In the genomic region with DNA sequence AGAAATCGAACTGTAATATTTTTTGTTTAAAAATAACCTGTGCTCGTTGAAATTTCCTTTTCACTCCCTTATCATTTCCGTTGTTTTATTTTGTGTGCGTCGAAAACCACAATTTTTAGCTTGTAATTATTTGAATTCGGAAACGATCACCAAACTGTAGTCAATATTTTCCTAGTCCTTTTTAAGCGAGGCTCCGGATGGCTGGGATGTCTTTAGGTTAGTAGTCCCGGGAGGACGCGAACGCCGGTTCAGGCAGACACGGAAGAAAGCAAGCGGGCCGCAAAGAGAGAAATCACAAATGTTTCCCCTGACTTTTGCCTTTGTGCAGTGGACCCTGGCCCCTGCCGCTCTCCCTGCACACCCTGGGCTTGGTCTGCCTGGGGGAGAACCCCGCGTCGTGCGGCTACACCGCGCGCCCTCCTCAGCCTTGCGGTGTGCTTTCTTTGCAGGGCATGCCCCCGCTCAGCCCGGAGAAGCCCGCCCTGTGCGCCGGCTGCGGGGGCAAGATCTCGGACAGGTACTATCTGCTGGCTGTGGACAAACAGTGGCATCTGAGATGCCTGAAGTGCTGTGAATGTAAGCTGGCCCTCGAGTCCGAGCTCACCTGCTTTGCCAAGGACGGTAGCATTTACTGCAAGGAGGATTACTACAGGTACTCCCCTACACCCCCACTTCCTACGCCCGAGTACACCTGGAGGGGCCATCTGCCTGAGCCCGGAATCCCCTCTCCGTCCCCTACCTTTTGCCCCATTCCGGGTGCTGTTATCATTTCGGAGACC, we compare ENCODE assay signal across 12 cellular contexts. TPM values are rescaled to one million over a fixed set of nuclear protein-coding genes. Genes with fewer than 3 reads are reported as not detected.
A peak's percentile ranks its signal among the peaks of the same experiment; 100 is the strongest.
DNase-seq lines count a peak whose midpoint lies in the region; ATAC-seq and TF ChIP-seq lines count a peak whose summit lies in the region.
"Had no signal": no experiment of that assay in that cellular context is flagged by ENCODE, and none has a peak within 500 bp of the region (broad histone marks: within the 10 kb centered on the region; RNA-seq: fewer than 3 reads in every experiment).

No MANE protein-coding gene starts in this region.

- H2BK12ac ChIP-seq in mesenchymal stem cell (ENCODE audit: low read length in 2 of 2) = no peak overlapping the region

- no peak for ATAC-seq in HG02840 (IDR thresholded peaks at IDR 0.05; ENCODE audit: low FRiP score, unreplicated experiment)

- H3K4me3 ChIP-seq in AG09309 (ENCODE audit: control insufficient read depth, low read depth, low read length) = peak overlapping the region; percentile 92
- H3K4me3 ChIP-seq in mesenchymal stem cell (ENCODE audit: insufficient read depth in 1 of 2, low read depth in 1 of 2, low read length in 2 of 2) = no peak overlapping the region
- no peak overlapping the region for H3K4me3 ChIP-seq in ascending aorta
- H3K4me3 ChIP-seq: vagina had no signal

- TF ChIP-seq CTCF in AG09309 (IDR thresholded peaks at IDR 0.05; ENCODE audit: control insufficient read depth, insufficient read depth, low read depth, low read length, missing control alignments) = no peak
- TF ChIP-seq CTCF in ascending aorta (IDR thresholded peaks at IDR 0.05) = no peak

- DNase-seq in AG09309 (ENCODE audit: low read depth) = no peak
- DNase-seq in EL = peak; percentile 45
- DNase-seq in activated T-cell treated with anti-CD3 and anti-CD28 coated beads, Interleukin-2, amount 50 U/mL, for 48 hours = peak; percentile 45 to 49
- no peak for DNase-seq in mesenchymal stem cell
- DNase-seq in midbrain (lab: John Stamatoyannopoulos, UW) = no peak
- no peak for DNase-seq in NCI-H446 (lab: John Stamatoyannopoulos, UW)
- DNase-seq in ascending aorta (ENCODE audit: low spot score in 2 of 2) = no peak
- DNase-seq: foreskin melanocyte had no signal

- H3K27me3 ChIP-seq in mesenchymal stem cell (ENCODE audit: control insufficient read depth in 1 of 2, insufficient read depth in 1 of 2, low read length in 2 of 2) = peaks cover 84 to 87% of the 10 kb centered on the region in 2 experiments
- H3K27me3 ChIP-seq in ascending aorta = peaks cover 36% of the 10 kb centered on the region

- no peak overlapping the region for H3K9ac ChIP-seq in mesenchymal stem cell (ENCODE audit: low read length)

- H3K4me1 ChIP-seq in mesenchymal stem cell (ENCODE audit: control insufficient read depth, insufficient read depth, low read depth, low read length) = peaks cover 30% of the 10 kb centered on the region
- H3K4me1 ChIP-seq in ascending aorta = peaks cover 4 to 11% of the 10 kb centered on the region in 2 donors

- WGBS in mesenchymal stem cell = 8% methylated on average over 37 of the region's 42 CpGs

- H3K18ac ChIP-seq in mesenchymal stem cell (ENCODE audit: low read depth in 1 of 2, low read length in 2 of 2) = no peak overlapping the region

- H4K91ac ChIP-seq in mesenchymal stem cell (ENCODE audit: low read length) = no peak overlapping the region

- H3K23ac ChIP-seq in mesenchymal stem cell (ENCODE audit: low read length in 2 of 2) = peak overlapping the region in 1 of 2 experiments; percentile 70

- no peak overlapping the region for H3K14ac ChIP-seq in mesenchymal stem cell (ENCODE audit: low read length in 2 of 2)

- no peaks in the 10 kb centered on the region for H3K79me1 ChIP-seq in mesenchymal stem cell (replicated peaks; ENCODE audit: low read length, poor library complexity, severe bottlenecking)

- H2AK5ac ChIP-seq in mesenchymal stem cell (ENCODE audit: low read length, severe bottlenecking) = no peak overlapping the region

- no peak overlapping the region for H3K4ac ChIP-seq in mesenchymal stem cell (ENCODE audit: low read depth in 1 of 2, low read length in 2 of 2)

- H3K27ac ChIP-seq in mesenchymal stem cell (ENCODE audit: low read length, poor library complexity, severe bottlenecking) = no peak overlapping the region
- no peak overlapping the region for H3K27ac ChIP-seq in ascending aorta
- H3K27ac ChIP-seq: Peyer's patch, vagina had no signal

- H2BK5ac ChIP-seq in mesenchymal stem cell (ENCODE audit: low read depth, low read length, poor library complexity, severe bottlenecking) = no peak overlapping the region

- no peak overlapping the region for H4K8ac ChIP-seq in mesenchymal stem cell (ENCODE audit: low read length)

- H3K36me3 ChIP-seq in mesenchymal stem cell (ENCODE audit: control insufficient read depth in 1 of 2, insufficient read depth in 2 of 2, low read depth in 1 of 2, low read length in 2 of 2) (no peaks in the 10 kb centered on the region), ascending aorta (no peaks in the 10 kb centered on the region)
- H3K36me3 ChIP-seq: Peyer's patch, vagina had no signal

- H2AFZ ChIP-seq in mesenchymal stem cell (ENCODE audit: low read depth, low read length) = no peak overlapping the region

- intact Hi-C loops in ascending aorta (cut with DNase I) = loop anchor here (5.0 kb wide), 1 partner anchor 392 kb away; no protein-coding TSS in a partner anchor

- H2BK120ac ChIP-seq in mesenchymal stem cell (ENCODE audit: low read depth, low read length) = no peak overlapping the region

- H3K4me2 ChIP-seq in mesenchymal stem cell (ENCODE audit: low read length, poor library complexity, severe bottlenecking) = peak overlapping the region; percentile 21

- H3K9me3 ChIP-seq in mesenchymal stem cell (ENCODE audit: control insufficient read depth, low read length) (peaks cover 4% of the 10 kb centered on the region), ascending aorta (no peaks in the 10 kb centered on the region)
- H3K9me3 ChIP-seq: Peyer's patch, vagina had no signal

- no peak overlapping the region for H2BK15ac ChIP-seq in mesenchymal stem cell (ENCODE audit: low read depth, poor library complexity, severe bottlenecking)

RNA-seq across cellular contexts. Expression of gene LHX9, which starts 2.5 kb away (rescaled TPM):
- not detected for polyA plus RNA-seq in mesenchymal stem cell (2013, experiment 1 of 2)
- not detected for polyA plus RNA-seq in mesenchymal stem cell (2013, experiment 2 of 2)
- not detected for total RNA-seq in ascending aorta
- total RNA-seq: bronchial epithelial cell, Peyer's patch, vagina had no signal

RNA-seq across cellular contexts. Expression of gene C1orf53, which starts 17.3 kb away (rescaled TPM):
- 3.6 TPM for polyA plus RNA-seq in mesenchymal stem cell (2013, experiment 1 of 2)
- polyA plus RNA-seq in mesenchymal stem cell (2013, experiment 2 of 2) = 5.3 TPM
- total RNA-seq in ascending aorta = not detected

Comparison
In these comparisons a context has a peak if more than half of its experiments do, and no peak if none do; other contexts are left out.
1. DNase-seq: peak in EL (single experiment) and activated T-cell treated with anti-CD3 and anti-CD28 coated beads, Interleukin-2, amount 50 U/mL, for 48 hours (2 of 2); none in AG09309 (single experiment), mesenchymal stem cell (single experiment), midbrain (single experiment), NCI-H446 (0 of 2) and ascending aorta (0 of 2).